In the genomic region with DNA sequence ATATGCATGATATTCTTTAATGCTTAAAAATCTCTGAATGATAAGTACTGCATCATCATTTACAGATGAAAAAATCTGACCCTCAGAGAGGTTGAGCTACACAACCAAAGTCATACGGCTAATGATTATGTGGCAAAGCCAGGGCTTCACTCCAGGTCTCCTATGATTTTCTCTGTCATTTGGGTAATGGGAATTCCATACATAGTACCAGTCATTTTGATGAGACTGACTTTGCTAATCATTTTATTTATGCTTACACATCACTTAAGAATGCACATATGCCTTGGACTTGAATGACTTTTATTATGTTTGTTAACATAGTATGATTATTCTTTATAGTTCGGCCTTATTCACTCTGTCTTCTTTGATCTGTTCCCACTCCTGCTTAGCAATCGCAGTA, we compare ENCODE assay signal across 20 cellular contexts.
A peak's percentile ranks its signal among the peaks of the same experiment; 100 is the strongest.
DNase-seq lines count a peak whose midpoint lies in the region; ATAC-seq and TF ChIP-seq lines count a peak whose summit lies in the region.
"Had no signal": no experiment of that assay in that cellular context is flagged by ENCODE, and none has a peak within 500 bp of the region (broad histone marks: within the 10 kb centered on the region; RNA-seq: fewer than 3 reads in every experiment).

No MANE protein-coding gene starts in this region.

- no peak for DNase-seq in MCF 10A (ENCODE audit: unreplicated experiment)
- no peak for DNase-seq in mammary epithelial cell
- peak; percentile 2 for DNase-seq in fibroblast of pulmonary artery (ENCODE audit: low read depth)
- peak; percentile 38 for DNase-seq in retinal pigment epithelial cell (ENCODE audit: low read depth)
- no peak for DNase-seq in KBM-7
- DNase-seq in GM03348 (ENCODE audit: low spot score), result no peak
- no peak for DNase-seq in SHP77 (lab: John Stamatoyannopoulos, UW)
- DNase-seq: DMS153, DND-41, Karpas-422, NCI-H1105, NCI-H1436 treated with DMSO at 0.1 percent for 48 hours, NCI-H187 treated with DMSO at 0.1 percent for 48 hours, NCI-H2171 treated with DMSO at 0.1 percent for 48 hours, NCI-H345, NCI-H524, NCI-H748 treated with DMSO at 0.1 percent for 48 hours had no signal

- in situ Hi-C loops in mammary epithelial cell (cut with MboI; ENCODE audit: low sequenced_read_pairs in 2 of 2), result no loop called here
- in situ Hi-C loops in KBM-7 (cut with MboI; ENCODE audit: low pct_unique_long_range_greater_than_20kb, low sequenced_read_pairs), result no loop called here

- H3K4me2 ChIP-seq in mammary epithelial cell (ENCODE audit: insufficient read depth, low read depth, low read length), result no peak overlapping the region

- H3K27me3 ChIP-seq in mammary epithelial cell (ENCODE audit: insufficient read depth, low read length), result no peaks in the 10 kb centered on the region
- H3K27me3 ChIP-seq: SJSA1 had no signal

- H3K9me3 Mint-ChIP-seq in MCF 10A (ENCODE audit: unreplicated experiment), result no peaks in the 10 kb centered on the region
- no peaks in the 10 kb centered on the region for H3K9me3 Mint-ChIP-seq in activated T-helper 17 cell treated with anti-CD3 and anti-CD28 coated beads, Interleukin-2, amount 50 U/mL, for 72 hours

- H3K4me3 Mint-ChIP-seq in MCF 10A (ENCODE audit: unreplicated experiment), result no peak overlapping the region
- H3K4me3 Mint-ChIP-seq in activated T-helper 17 cell treated with anti-CD3 and anti-CD28 coated beads, Interleukin-2, amount 50 U/mL, for 72 hours, result no peak overlapping the region

- H4K20me1 ChIP-seq in mammary epithelial cell (ENCODE audit: insufficient read depth, low read length), result no peaks in the 10 kb centered on the region

- no peaks in the 10 kb centered on the region for H3K36me3 ChIP-seq in mammary epithelial cell (ENCODE audit: insufficient read depth, low read length)
- H3K36me3 ChIP-seq: SJSA1 had no signal

- peak overlapping the region; percentile 62 for H3K27ac Mint-ChIP-seq in MCF 10A (ENCODE audit: low read depth, unreplicated experiment)
- peak overlapping the region; percentile 11 for H3K27ac Mint-ChIP-seq in activated T-helper 17 cell treated with anti-CD3 and anti-CD28 coated beads, Interleukin-2, amount 50 U/mL, for 72 hours

- H3K9ac ChIP-seq in mammary epithelial cell (ENCODE audit: insufficient read depth, low read length), result no peak overlapping the region

- H3K36me3 Mint-ChIP-seq in MCF 10A (ENCODE audit: insufficient read depth, unreplicated experiment), result no peaks in the 10 kb centered on the region
- H3K36me3 Mint-ChIP-seq in activated T-helper 17 cell treated with anti-CD3 and anti-CD28 coated beads, Interleukin-2, amount 50 U/mL, for 72 hours (ENCODE audit: low read depth), result no peaks in the 10 kb centered on the region

- CTCF ChIA-PET in MCF 10A (lab: Yijun Ruan, JAX), result interaction anchor here (1.0 kb wide), 1 partner anchor 24 kb away, joined by 3 read pairs; no protein-coding TSS in a partner anchor
- CTCF ChIA-PET in mammary epithelial cell (lab: Charles Lee; ENCODE audit: low non-redundant PET), result no interaction called here

- H3K27ac ChIP-seq in mammary epithelial cell (ENCODE audit: insufficient read depth, low read depth, low read length), result no peak overlapping the region
- H3K27ac ChIP-seq: SJSA1 had no signal

- H2AFZ ChIP-seq in mammary epithelial cell (ENCODE audit: low read depth, low read length), result no peak overlapping the region

- no peak for TF ChIP-seq CTCF in MCF 10A (IDR thresholded peaks at IDR 0.05; ENCODE audit: unreplicated experiment)
- TF ChIP-seq CTCF in mammary epithelial cell (conservative IDR thresholded peaks at IDR 0.05 in 1 of 2, IDR thresholded peaks at IDR 0.05 in 1 of 2; ENCODE audit: extremely low read depth in 1 of 2, insufficient read depth in 1 of 2, low read depth in 1 of 2, low read length in 2 of 2), result no peak
- no peak for TF ChIP-seq CTCF in fibroblast of pulmonary artery (IDR thresholded peaks at IDR 0.05; ENCODE audit: low read length, missing control alignments)
- TF ChIP-seq CTCF in retinal pigment epithelial cell (conservative IDR thresholded peaks at IDR 0.05; ENCODE audit: low read depth, low read length), result no peak

- no peaks in the 10 kb centered on the region for H3K27me3 Mint-ChIP-seq in MCF 10A (ENCODE audit: insufficient read depth, unreplicated experiment)
- peaks cover 13% of the 10 kb centered on the region for H3K27me3 Mint-ChIP-seq in activated T-helper 17 cell treated with anti-CD3 and anti-CD28 coated beads, Interleukin-2, amount 50 U/mL, for 72 hours

- H3K4me1 ChIP-seq in mammary epithelial cell (ENCODE audit: insufficient read depth, low read length), result no peaks in the 10 kb centered on the region
- H3K4me1 ChIP-seq: SJSA1 had no signal

- intact Hi-C loops in MCF 10A (cut with micrococcal nuclease), result no loop called here
- intact Hi-C loops in mammary epithelial cell (cut with micrococcal nuclease), result loop anchor here (10.0 kb wide), 1 partner anchor 338 kb away; no protein-coding TSS in a partner anchor

- H3K9me3 ChIP-seq in mammary epithelial cell (replicated peaks; ENCODE audit: insufficient read depth, low read length), result no peaks in the 10 kb centered on the region
- H3K9me3 ChIP-seq: SJSA1 had no signal

- dilution Hi-C loops in mammary epithelial cell (cut with HindIII; ENCODE audit: low sequenced_read_pairs), result no loop called here

- H3K4me3 ChIP-seq in mammary epithelial cell (replicated peaks in 1 of 3; ENCODE audit: insufficient read depth in 1 of 3, low read depth in 2 of 3, low read length in 3 of 3) (no peak overlapping the region), fibroblast of pulmonary artery (replicated peaks; ENCODE audit: low read depth, low read length) (no peak overlapping the region), retinal pigment epithelial cell (ENCODE audit: low read length) (no peak overlapping the region)
- H3K4me3 ChIP-seq: SJSA1 had no signal

- 91% methylated on average over 3 of the region's 3 CpGs for WGBS in mammary epithelial cell (ENCODE audit: low coverage, missing lambda C conversion rate)

- peaks cover 14% of the 10 kb centered on the region for H3K4me1 Mint-ChIP-seq in MCF 10A (ENCODE audit: insufficient read depth, unreplicated experiment)
- no peaks in the 10 kb centered on the region for H3K4me1 Mint-ChIP-seq in activated T-helper 17 cell treated with anti-CD3 and anti-CD28 coated beads, Interleukin-2, amount 50 U/mL, for 72 hours

- no peak for ATAC-seq in activated T-helper 17 cell treated with anti-CD3 and anti-CD28 coated beads, Interleukin-2, amount 50 U/mL, for 72 hours (replicated peaks)
- ATAC-seq: Right ventricle myocardium inferior had no signal

- no TSS peak for BruUV-seq in MCF 10A (replicated peaks; lab: Mats Ljungman, UMichigan)
- BruUV-seq in mammary epithelial cell (replicated peaks; lab: Mats Ljungman, UMichigan), result no TSS peak

- H3K79me2 ChIP-seq in mammary epithelial cell (ENCODE audit: insufficient read depth, low read length), result no peaks in the 10 kb centered on the region

- POLR2A ChIA-PET in MCF 10A (lab: Yijun Ruan, JAX), result no interaction called here

Comparison
In these comparisons a context has a peak if more than half of its experiments do, and no peak if none do; other contexts are left out.
1. DNase-seq: peak in fibroblast of pulmonary artery (single experiment) and retinal pigment epithelial cell (single experiment); none in MCF 10A (single experiment), mammary epithelial cell (single experiment), KBM-7 (single experiment), GM03348 (single experiment) and SHP77 (0 of 2).